8 cellular contexts compared by ENCODE assay signal in the genomic region with DNA sequence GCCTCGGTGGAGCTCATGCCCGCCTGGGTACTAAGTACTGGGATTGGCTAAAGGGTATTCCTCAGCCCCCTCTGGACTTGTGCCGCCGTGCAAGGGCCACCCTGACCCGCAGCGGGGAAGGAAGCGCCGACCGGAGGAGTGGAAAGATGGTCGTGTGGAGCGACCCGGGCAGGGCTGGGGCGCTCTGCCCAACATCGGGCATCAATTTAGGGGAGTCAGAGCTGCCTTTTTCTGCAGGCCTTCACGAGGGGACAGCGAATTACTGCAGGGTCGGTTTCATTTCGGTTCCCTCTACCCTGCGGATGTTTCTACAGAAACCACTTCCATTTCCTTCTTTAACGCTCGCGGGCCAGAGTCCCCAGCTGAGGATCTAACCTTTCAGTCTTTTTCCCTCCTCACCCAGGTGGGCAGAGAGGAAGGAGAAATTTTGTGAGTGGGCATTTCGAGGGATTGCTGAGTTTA. TPM values are rescaled to one million over a fixed set of nuclear protein-coding genes. Genes with fewer than 3 reads are reported as not detected.
DNase-seq lines count a peak whose midpoint lies in the region; ATAC-seq and TF ChIP-seq lines count a peak whose summit lies in the region.

No MANE protein-coding gene starts in this region.

- peak overlapping the region; percentile 98 for H3K4me3 ChIP-seq in mononuclear cell (ENCODE audit: low read length)

- no peaks in the 10 kb centered on the region for H3K27me3 ChIP-seq in mononuclear cell (ENCODE audit: insufficient read depth, low read length)

- H3K9me3 ChIP-seq in mononuclear cell (ENCODE audit: low read depth, low read length), result no peaks in the 10 kb centered on the region

- peak overlapping the region; percentile 100 for H3K27ac Mint-ChIP-seq in chondrocyte (ENCODE audit: unreplicated experiment)

- H3K36me3 Mint-ChIP-seq in chondrocyte (ENCODE audit: low read depth), result peaks cover 2% of the 10 kb centered on the region

- peaks cover 38% of the 10 kb centered on the region for H3K4me1 Mint-ChIP-seq in chondrocyte (ENCODE audit: low read depth)

- peak; percentile 27 for TF ChIP-seq CTCF in chondrocyte (IDR thresholded peaks at IDR 0.05)

- no peaks in the 10 kb centered on the region for H3K27me3 Mint-ChIP-seq in chondrocyte (ENCODE audit: low read depth)

- peak overlapping the region; percentile 93 for H3K4me3 Mint-ChIP-seq in chondrocyte (ENCODE audit: unreplicated experiment)

- DNase-seq in D341Med (ENCODE audit: low spot score) (peak; percentile 84), NCI-H187 (lab: John Stamatoyannopoulos, UW) (peak; percentile 71 to 79), chondrocyte (ENCODE audit: low spot score) (no peak), T1000 (lab: John Stamatoyannopoulos, UW) (no peak), RKO (ENCODE audit: low spot score) (no peak)

- H3K4me1 ChIP-seq in mononuclear cell (ENCODE audit: insufficient read depth, low read length), result peaks cover 40% of the 10 kb centered on the region

- no peaks in the 10 kb centered on the region for H3K9me3 Mint-ChIP-seq in chondrocyte (ENCODE audit: low read depth)

- peak; percentile 13 for ATAC-seq in GM21515 (IDR thresholded peaks at IDR 0.05; ENCODE audit: unreplicated experiment)
- no peak for ATAC-seq in GM18498 (IDR thresholded peaks at IDR 0.05; ENCODE audit: unreplicated experiment)

RNA-seq across cellular contexts. Expression of a gene that starts 1.0 kb away (rescaled TPM):
- 42.1 to 61.2 TPM (median 42.6 TPM) in 3 replicates for total RNA-seq in chondrocyte
- total RNA-seq in mononuclear cell, result 106 TPM

RNA-seq across cellular contexts. Expression of a gene that starts 5.5 kb away (rescaled TPM):
- 85.2 to 98.5 TPM (median 85.8 TPM) in 3 replicates for total RNA-seq in chondrocyte
- 69.7 TPM for total RNA-seq in mononuclear cell

Comparison
In these comparisons a context has a peak if more than half of its experiments do, and no peak if none do; other contexts are left out.
1. DNase-seq: peak in D341Med (single experiment) and NCI-H187 (2 of 2); none in chondrocyte (single experiment), T1000 (single experiment) and RKO (single experiment).